30 cellular contexts compared by ENCODE assay signal in genomic region chr7:90693939-90694338, GRCh38.
"Had no signal": no experiment of that assay in that cellular context is flagged by ENCODE, and none has a peak within 500 bp of the region (broad histone marks: within the 10 kb centered on the region; RNA-seq: fewer than 3 reads in every experiment).

No MANE protein-coding gene starts in this region.

- H3K36me3 ChIP-seq: ascending aorta, brain microvascular endothelial cell, esophagus squamous epithelium, gastroesophageal sphincter, heart right ventricle, WERI-Rb-1 had no signal

- DNase-seq: activated B cell treated with CpG ODN at 0.5 μM for 24 hours; activated CD4-positive, alpha-beta memory T cell treated with anti-CD3 and anti-CD28 coated beads for 36 hours; activated CD4-positive, alpha-beta T cell treated with anti-CD3 and anti-CD28 coated beads for 48 hours; activated CD8-positive, alpha-beta memory T cell treated with anti-CD3 and anti-CD28 coated beads, Interleukin-2, amount 10 ng/mL, durations not matched to agents 7 days and 5 days; activated CD8-positive, alpha-beta memory T cell treated with anti-CD3 and anti-CD28 coated beads, Interleukin-2, amount 50 U/mL, for 4 hours; activated CD8-positive, alpha-beta T cell treated with anti-CD3 and anti-CD28 coated beads, Interleukin-2, amount 10 ng/mL, durations not matched to agents 7 days and 5 days; activated gamma-delta T cell; activated naive CD4-positive, alpha-beta T cell; activated naive CD4-positive, alpha-beta T cell treated with anti-CD3 and anti-CD28 coated beads, Interleukin-2, amount 10 ng/mL, durations not matched to agents 7 days and 5 days; activated naive CD8-positive, alpha-beta T cell treated with anti-CD3 and anti-CD28 coated beads, Interleukin-2, amount 10 ng/mL, durations not matched to agents 7 days and 5 days; activated T-cell treated with anti-CD3 and anti-CD28 coated beads, Interleukin-2, amount 50 U/mL, for 1 hour; activated T-cell treated with anti-CD3 and anti-CD28 coated beads, Interleukin-2, amount 50 U/mL, for 48 hours; brain microvascular endothelial cell; cortex of kidney; effector CD8-positive, alpha-beta T cell; esophagus squamous epithelium; foreskin melanocyte; heart right ventricle; T-helper 17 cell; T1000; WERI-Rb-1 had no signal

- H2AFZ ChIP-seq: hepatocyte had no signal

- H3K9me3 ChIP-seq: ascending aorta, esophagus squamous epithelium, gastroesophageal sphincter, heart right ventricle had no signal

- H3K27ac Mint-ChIP-seq: activated B cell treated with CpG ODN at 0.5 μM for 24 hours; activated CD4-positive, alpha-beta memory T cell treated with anti-CD3 and anti-CD28 coated beads for 36 hours; activated CD8-positive, alpha-beta memory T cell treated with anti-CD3 and anti-CD28 coated beads, Interleukin-2, amount 10 ng/mL, durations not matched to agents 7 days and 5 days; activated CD8-positive, alpha-beta T cell treated with anti-CD3 and anti-CD28 coated beads, Interleukin-2, amount 10 ng/mL, durations not matched to agents 7 days and 5 days; activated naive CD4-positive, alpha-beta T cell treated with anti-CD3 and anti-CD28 coated beads, Interleukin-2, amount 10 ng/mL, durations not matched to agents 7 days and 5 days; activated naive CD4-positive, alpha-beta T cell treated with anti-CD3 and anti-CD28 coated beads, Interleukin-2, amount 50 U/mL, for 72 hours; activated naive CD8-positive, alpha-beta T cell treated with anti-CD3 and anti-CD28 coated beads, Interleukin-2, amount 10 ng/mL, durations not matched to agents 7 days and 5 days; T-helper 17 cell; T-helper 2 cell treated with Interferon-gamma antibody and Interleukin-4, amounts not matched to agents 5 μg/mL and 100 μg/mL, for 36 hours had no signal

- H3K36me3 Mint-ChIP-seq: activated CD4-positive, alpha-beta memory T cell treated with anti-CD3 and anti-CD28 coated beads for 36 hours; activated CD8-positive, alpha-beta memory T cell treated with anti-CD3 and anti-CD28 coated beads, Interleukin-2, amount 10 ng/mL, durations not matched to agents 7 days and 5 days; activated naive CD4-positive, alpha-beta T cell treated with anti-CD3 and anti-CD28 coated beads, Interleukin-2, amount 10 ng/mL, durations not matched to agents 7 days and 5 days; activated naive CD4-positive, alpha-beta T cell treated with anti-CD3 and anti-CD28 coated beads, Interleukin-2, amount 50 U/mL, for 72 hours; activated naive CD8-positive, alpha-beta T cell treated with anti-CD3 and anti-CD28 coated beads, Interleukin-2, amount 10 ng/mL, durations not matched to agents 7 days and 5 days had no signal

- H3K4me3 Mint-ChIP-seq: activated B cell treated with CpG ODN at 0.5 μM for 24 hours; activated CD4-positive, alpha-beta memory T cell treated with anti-CD3 and anti-CD28 coated beads for 36 hours; activated CD8-positive, alpha-beta memory T cell treated with anti-CD3 and anti-CD28 coated beads, Interleukin-2, amount 10 ng/mL, durations not matched to agents 7 days and 5 days; activated CD8-positive, alpha-beta T cell treated with anti-CD3 and anti-CD28 coated beads, Interleukin-2, amount 10 ng/mL, durations not matched to agents 7 days and 5 days; activated naive CD4-positive, alpha-beta T cell treated with anti-CD3 and anti-CD28 coated beads, Interleukin-2, amount 10 ng/mL, durations not matched to agents 7 days and 5 days; activated naive CD8-positive, alpha-beta T cell treated with anti-CD3 and anti-CD28 coated beads, Interleukin-2, amount 10 ng/mL, durations not matched to agents 7 days and 5 days; T-helper 17 cell; T-helper 2 cell treated with Interferon-gamma antibody and Interleukin-4, amounts not matched to agents 5 μg/mL and 100 μg/mL, for 36 hours had no signal

- H3K9me3 Mint-ChIP-seq: activated B cell treated with CpG ODN at 0.5 μM for 24 hours; activated CD4-positive, alpha-beta memory T cell treated with anti-CD3 and anti-CD28 coated beads for 36 hours; activated naive CD4-positive, alpha-beta T cell treated with anti-CD3 and anti-CD28 coated beads, Interleukin-2, amount 10 ng/mL, durations not matched to agents 7 days and 5 days; T-helper 2 cell treated with Interferon-gamma antibody and Interleukin-4, amounts not matched to agents 5 μg/mL and 100 μg/mL, for 36 hours had no signal

- H3K4me3 ChIP-seq: ascending aorta, esophagus squamous epithelium, gastroesophageal sphincter, heart right ventricle, hepatocyte had no signal

- ATAC-seq: activated CD4-positive, CD25-positive, alpha-beta regulatory T cell treated with anti-CD3 and anti-CD28 coated beads, Interleukin-2, amount 50 U/mL, for 24 hours; activated CD8-positive, alpha-beta memory T cell treated with anti-CD3 and anti-CD28 coated beads, Interleukin-2, amount 10 ng/mL, durations not matched to agents 7 days and 5 days; activated CD8-positive, alpha-beta T cell treated with anti-CD3 and anti-CD28 coated beads, Interleukin-2, amount 10 ng/mL, durations not matched to agents 7 days and 5 days; activated naive CD4-positive, alpha-beta T cell treated with anti-CD3 and anti-CD28 coated beads, Interleukin-2, amount 50 U/mL, for 72 hours; gastroesophageal sphincter; heart right ventricle; T-helper 17 cell had no signal

- H3K27ac ChIP-seq: ascending aorta, brain microvascular endothelial cell, epithelial cell of prostate, esophagus squamous epithelium, gastroesophageal sphincter, heart right ventricle, hepatocyte, WERI-Rb-1 had no signal

- H3K27me3 Mint-ChIP-seq: activated B cell treated with CpG ODN at 0.5 μM for 24 hours; activated CD4-positive, alpha-beta memory T cell treated with anti-CD3 and anti-CD28 coated beads for 36 hours; activated CD8-positive, alpha-beta memory T cell treated with anti-CD3 and anti-CD28 coated beads, Interleukin-2, amount 10 ng/mL, durations not matched to agents 7 days and 5 days; activated naive CD4-positive, alpha-beta T cell treated with anti-CD3 and anti-CD28 coated beads, Interleukin-2, amount 10 ng/mL, durations not matched to agents 7 days and 5 days; T-helper 17 cell had no signal

- H3K27me3 ChIP-seq: ascending aorta, brain microvascular endothelial cell, esophagus squamous epithelium, gastroesophageal sphincter, heart right ventricle, hepatocyte had no signal

- FAIRE-seq: colon, endothelial cell of umbilical vein had no signal

- H3K4me2 ChIP-seq: hepatocyte had no signal

- H3K4me1 Mint-ChIP-seq: activated CD8-positive, alpha-beta memory T cell treated with anti-CD3 and anti-CD28 coated beads, Interleukin-2, amount 10 ng/mL, durations not matched to agents 7 days and 5 days; activated naive CD4-positive, alpha-beta T cell treated with anti-CD3 and anti-CD28 coated beads, Interleukin-2, amount 10 ng/mL, durations not matched to agents 7 days and 5 days; activated naive CD8-positive, alpha-beta T cell treated with anti-CD3 and anti-CD28 coated beads, Interleukin-2, amount 10 ng/mL, durations not matched to agents 7 days and 5 days; T-helper 17 cell had no signal

- H3K4me1 ChIP-seq: ascending aorta, esophagus squamous epithelium, gastroesophageal sphincter had no signal
